15 cellular contexts compared by ENCODE assay signal in genomic region chr2:183996825-183997823, GRCh38.
DNase-seq lines count a peak whose midpoint lies in the region; ATAC-seq, FAIRE-seq and TF ChIP-seq lines count a peak whose summit lies in the region.
"Had no signal": no experiment of that assay in that cellular context is flagged by ENCODE, and none has a peak within 500 bp of the region (broad histone marks: within the 10 kb centered on the region; RNA-seq: fewer than 3 reads in every experiment).

No MANE protein-coding gene starts in this region.

- no peak overlapping the region for H4K12ac ChIP-seq in trophoblast cell (ENCODE audit: low read depth, low read length)

- no peak overlapping the region for H4K8ac ChIP-seq in trophoblast cell (ENCODE audit: low read depth, low read length)

- no peak overlapping the region for H3K23ac ChIP-seq in trophoblast cell (ENCODE audit: low read length)

- H3K36me3 Mint-ChIP-seq in astrocyte (ENCODE audit: low read depth, unreplicated experiment): peaks cover 2% of the 10 kb centered on the region
- H3K36me3 Mint-ChIP-seq in effector memory CD8-positive, alpha-beta T cell (ENCODE audit: insufficient read depth): no peaks in the 10 kb centered on the region

- no peak overlapping the region for H3K4me2 ChIP-seq in astrocyte (ENCODE audit: low read length)
- H3K4me2 ChIP-seq in trophoblast cell (ENCODE audit: low read length): no peak overlapping the region

- no peak overlapping the region for H3K27ac Mint-ChIP-seq in astrocyte (ENCODE audit: unreplicated experiment)
- H3K27ac Mint-ChIP-seq in effector memory CD8-positive, alpha-beta T cell: no peak overlapping the region
- H3K27ac Mint-ChIP-seq: nephron progenitor cell; T-helper 1 cell treated with Interleukin-12 subunit alpha and Interleukin-12 subunit beta and Interleukin-4 antibody, amounts not matched to agents 30 μg/mL and 1 μg/mL, for 36 hours had no signal

- no peak overlapping the region for H3K18ac ChIP-seq in trophoblast cell (ENCODE audit: low read length)

- H3K9me3 Mint-ChIP-seq in astrocyte (ENCODE audit: unreplicated experiment): no peaks in the 10 kb centered on the region
- H3K9me3 Mint-ChIP-seq in effector memory CD8-positive, alpha-beta T cell: peaks cover 8 to 13% of the 10 kb centered on the region in 2 donors
- H3K9me3 Mint-ChIP-seq: nephron progenitor cell; T-helper 1 cell treated with Interleukin-12 subunit alpha and Interleukin-12 subunit beta and Interleukin-4 antibody, amounts not matched to agents 30 μg/mL and 1 μg/mL, for 36 hours had no signal

- no peaks in the 10 kb centered on the region for H3K36me3 ChIP-seq in astrocyte (ENCODE audit: insufficient read depth, low read length)
- no peaks in the 10 kb centered on the region for H3K36me3 ChIP-seq in trophoblast cell (ENCODE audit: control insufficient read depth in 1 of 2, insufficient read depth in 2 of 2, low read length in 2 of 2)

- H3K27ac ChIP-seq in astrocyte (ENCODE audit: low read depth, low read length): no peak overlapping the region
- peak overlapping the region; percentile 3 for H3K27ac ChIP-seq in trophoblast cell (ENCODE audit: low read depth, low read length)

- ATAC-seq in HG03457 (IDR thresholded peaks at IDR 0.05; ENCODE audit: unreplicated experiment): no peak
- no peak for ATAC-seq in effector memory CD8-positive, alpha-beta T cell (replicated peaks)

- H3K27me3 ChIP-seq in astrocyte (ENCODE audit: insufficient read depth, low read length) (no peaks in the 10 kb centered on the region), trophoblast cell (ENCODE audit: insufficient read depth, low read length) (no peaks in the 10 kb centered on the region)

- peaks cover 2% of the 10 kb centered on the region for H3K27me3 Mint-ChIP-seq in astrocyte (ENCODE audit: low read depth, unreplicated experiment)
- H3K27me3 Mint-ChIP-seq in effector memory CD8-positive, alpha-beta T cell: no peaks in the 10 kb centered on the region

- H3K4me1 ChIP-seq in astrocyte (ENCODE audit: insufficient read depth, low read length): peaks cover 8% of the 10 kb centered on the region
- H3K4me1 ChIP-seq in trophoblast cell (ENCODE audit: control insufficient read depth in 1 of 2, insufficient read depth in 2 of 2, low read length in 2 of 2): peaks cover 0 to 6% of the 10 kb centered on the region in 2 experiments

- peaks cover 16% of the 10 kb centered on the region for H3K4me1 Mint-ChIP-seq in astrocyte (ENCODE audit: low read depth, unreplicated experiment)
- H3K4me1 Mint-ChIP-seq in effector memory CD8-positive, alpha-beta T cell (ENCODE audit: low read depth in 2 of 2): no peaks in the 10 kb centered on the region
- H3K4me1 Mint-ChIP-seq: nephron progenitor cell had no signal

- TF ChIP-seq CTCF in astrocyte (IDR thresholded peaks at IDR 0.05; ENCODE audit: insufficient read depth, low read depth, low read length): no peak

- H2BK12ac ChIP-seq in trophoblast cell (ENCODE audit: low read length): no peak overlapping the region

- peaks cover 19% of the 10 kb centered on the region for H3K79me1 ChIP-seq in trophoblast cell (ENCODE audit: low read length)

- no peak overlapping the region for H3K4ac ChIP-seq in trophoblast cell (ENCODE audit: low read depth, low read length)

- H4K91ac ChIP-seq in trophoblast cell (ENCODE audit: low read depth, low read length): no peak overlapping the region

- no peaks in the 10 kb centered on the region for H3K9me3 ChIP-seq in astrocyte (ENCODE audit: insufficient read depth, low read depth, low read length)
- H3K9me3 ChIP-seq in trophoblast cell (ENCODE audit: insufficient read depth, low read depth, low read length): no peaks in the 10 kb centered on the region

- H3K79me2 ChIP-seq in astrocyte (ENCODE audit: insufficient read depth, low read length) (no peaks in the 10 kb centered on the region), trophoblast cell (ENCODE audit: control insufficient read depth, insufficient read depth, low read length, poor library complexity) (no peaks in the 10 kb centered on the region)

- no peak for FAIRE-seq in astrocyte (lab: Jason Lieb, UNC)
- FAIRE-seq: bronchial epithelial cell, HTR-8/SVneo, keratinocyte had no signal

- H3K9ac ChIP-seq in astrocyte (ENCODE audit: low read length) (no peak overlapping the region), trophoblast cell (ENCODE audit: low read length) (no peak overlapping the region)

- no peak overlapping the region for H3K4me3 ChIP-seq in astrocyte (ENCODE audit: insufficient read depth, low read depth, low read length)
- H3K4me3 ChIP-seq in trophoblast cell (ENCODE audit: low read depth, low read length): no peak overlapping the region

- H4K20me1 ChIP-seq in astrocyte (ENCODE audit: insufficient read depth, low read length): no peaks in the 10 kb centered on the region

- no peak overlapping the region for H2BK120ac ChIP-seq in trophoblast cell (ENCODE audit: insufficient read depth, low read length, poor library complexity)

- DNase-seq in NCI-H1436 (lab: John Stamatoyannopoulos, UW) (peak; percentile 28), NCI-H1436 treated with DMSO at 0.1 percent for 48 hours (lab: John Stamatoyannopoulos, UW) (no peak), NCI-H2227 (lab: John Stamatoyannopoulos, UW; ENCODE audit: unreplicated experiment) (peak; percentile 88), astrocyte (ENCODE audit: low read depth) (peak; percentile 7), trophoblast cell (no peak), NCI-H128 (lab: John Stamatoyannopoulos, UW; ENCODE audit: unreplicated experiment) (no peak)
- no peak for DNase-seq in effector memory CD8-positive, alpha-beta T cell
- DNase-seq: 8988T; nephron progenitor cell; stimulated activated CD4-positive, alpha-beta T cell treated with anti-CD3 and anti-CD28 coated beads, Interleukin-15, amount 100 ng/mL, for 24 hours had no signal

- no CpG with 5 or more reads among the region's 10 CpGs for WGBS in trophoblast cell (ENCODE audit: extremely low coverage, insufficient coverage, insufficient read length)

- no peak overlapping the region for H2AK5ac ChIP-seq in trophoblast cell (ENCODE audit: low read length)

- H3K14ac ChIP-seq in trophoblast cell (ENCODE audit: low read length): peak overlapping the region; percentile 18

- H2AFZ ChIP-seq in astrocyte (ENCODE audit: low read depth, low read length) (no peak overlapping the region), trophoblast cell (ENCODE audit: insufficient read depth, low read length, poor library complexity) (no peak overlapping the region)

- no peak overlapping the region for H3K4me3 Mint-ChIP-seq in astrocyte (ENCODE audit: unreplicated experiment)
- no peak overlapping the region for H3K4me3 Mint-ChIP-seq in effector memory CD8-positive, alpha-beta T cell
- H3K4me3 Mint-ChIP-seq: nephron progenitor cell; T-helper 1 cell treated with Interleukin-12 subunit alpha and Interleukin-12 subunit beta and Interleukin-4 antibody, amounts not matched to agents 30 μg/mL and 1 μg/mL, for 36 hours had no signal

- peak overlapping the region; percentile 12 for H2BK5ac ChIP-seq in trophoblast cell (ENCODE audit: low read depth, low read length, poor library complexity)

Comparison
In these comparisons a context has a peak if more than half of its experiments do, and no peak if none do; other contexts are left out.
1. DNase-seq: peak in NCI-H1436 (single experiment), NCI-H2227 (single experiment) and astrocyte (single experiment); none in NCI-H1436 treated with DMSO at 0.1 percent for 48 hours (single experiment), trophoblast cell (0 of 2), NCI-H128 (single experiment) and effector memory CD8-positive, alpha-beta T cell (0 of 3).